Comparison of ENCODE assay signal across 18 cellular contexts in genomic region chr11:73411031-73411430, GRCh38. TPM values are rescaled to one million over a fixed set of nuclear protein-coding genes. Genes with fewer than 3 reads are reported as not detected.
DNase-seq lines count a peak whose midpoint lies in the region; ATAC-seq and TF ChIP-seq lines count a peak whose summit lies in the region.
"Had no signal": no experiment of that assay in that cellular context is flagged by ENCODE, and none has a peak within 500 bp of the region (broad histone marks: within the 10 kb centered on the region; RNA-seq: fewer than 3 reads in every experiment).

No MANE protein-coding gene starts in this region.

- H3K4me1 Mint-ChIP-seq in GM23338 (no peaks in the 10 kb centered on the region), mesothelial cell of epicardium (peaks cover 5% of the 10 kb centered on the region)
- peaks cover 16% of the 10 kb centered on the region for H3K4me1 Mint-ChIP-seq in stimulated activated effector memory CD8-positive, alpha-beta T cell treated with anti-CD3 and anti-CD28 coated beads, Interleukin-12 subunit alpha, Interleukin-12 subunit beta, amount 100 ng/mL, for 72 hours

- no peaks in the 10 kb centered on the region for H3K4me1 ChIP-seq in GM23338 (ENCODE audit: insufficient read depth)
- H3K4me1 ChIP-seq: A549 had no signal

- H3K27me3 ChIP-seq in GM23338 (ENCODE audit: insufficient read depth) (no peaks in the 10 kb centered on the region), dorsolateral prefrontal cortex (no peaks in the 10 kb centered on the region)

- H3K27me3 Mint-ChIP-seq in GM23338 (ENCODE audit: insufficient read depth, low read depth, poor library complexity): peaks cover 3% of the 10 kb centered on the region
- H3K27me3 Mint-ChIP-seq in mesothelial cell of epicardium (ENCODE audit: low read depth): no peaks in the 10 kb centered on the region
- H3K27me3 Mint-ChIP-seq: CD4-positive, CD25-positive, alpha-beta regulatory T cell had no signal

- no peak overlapping the region for H3K4me2 ChIP-seq in GM23338
- H3K4me2 ChIP-seq: A549 had no signal

- H3K9me3 Mint-ChIP-seq in GM23338: no peaks in the 10 kb centered on the region
- H3K9me3 Mint-ChIP-seq in stimulated activated effector memory CD8-positive, alpha-beta T cell treated with anti-CD3 and anti-CD28 coated beads, Interleukin-12 subunit alpha, Interleukin-12 subunit beta, amount 100 ng/mL, for 72 hours: no peaks in the 10 kb centered on the region
- no peaks in the 10 kb centered on the region for H3K9me3 Mint-ChIP-seq in mesothelial cell of epicardium
- H3K9me3 Mint-ChIP-seq: CD4-positive, CD25-positive, alpha-beta regulatory T cell had no signal

- H3K27ac ChIP-seq in GM23338 (ENCODE audit: low read depth) (no peak overlapping the region), dorsolateral prefrontal cortex (peak overlapping the region in 53 of 59 donors; percentile 5 to 96 (median 86))
- H3K27ac ChIP-seq: A549 had no signal

- intact Hi-C loops in dorsolateral prefrontal cortex (cut with DNase I): no loop called here

- H3K36me3 ChIP-seq in GM23338 (ENCODE audit: insufficient read depth): no peaks in the 10 kb centered on the region

- no peak overlapping the region for H3K27ac Mint-ChIP-seq in GM23338
- peak overlapping the region; percentile 43 for H3K27ac Mint-ChIP-seq in stimulated activated effector memory CD8-positive, alpha-beta T cell treated with anti-CD3 and anti-CD28 coated beads, Interleukin-12 subunit alpha, Interleukin-12 subunit beta, amount 100 ng/mL, for 72 hours
- no peak overlapping the region for H3K27ac Mint-ChIP-seq in mesothelial cell of epicardium

- no peaks in the 10 kb centered on the region for H3K79me2 ChIP-seq in GM23338 (replicated peaks; ENCODE audit: insufficient read depth)

- H2AFZ ChIP-seq in GM23338: no peak overlapping the region

- H3K9me2 ChIP-seq in GM23338 (ENCODE audit: insufficient read depth): no peaks in the 10 kb centered on the region

- H3K4me3 Mint-ChIP-seq in GM23338 (no peak overlapping the region), mesothelial cell of epicardium (no peak overlapping the region)
- no peak overlapping the region for H3K4me3 Mint-ChIP-seq in stimulated activated effector memory CD8-positive, alpha-beta T cell treated with anti-CD3 and anti-CD28 coated beads, Interleukin-12 subunit alpha, Interleukin-12 subunit beta, amount 100 ng/mL, for 72 hours
- H3K4me3 Mint-ChIP-seq: CD4-positive, CD25-positive, alpha-beta regulatory T cell had no signal

- no peak for TF ChIP-seq POLR2A in NB4 (IDR thresholded peaks at IDR 0.05; ENCODE audit: extremely low read depth, insufficient read length)

- H3K4me3 ChIP-seq in GM23338 (no peak overlapping the region), NB4 (ENCODE audit: low read depth, low read length) (no peak overlapping the region), dorsolateral prefrontal cortex (no peak overlapping the region)
- H3K4me3 ChIP-seq: A549 had no signal

- no peaks in the 10 kb centered on the region for H3F3A ChIP-seq in GM23338 (replicated peaks; ENCODE audit: low read depth)

- peaks cover 3% of the 10 kb centered on the region for H4K20me1 ChIP-seq in GM23338 (replicated peaks; ENCODE audit: insufficient read depth)

- peak; percentile 72 for ATAC-seq in GM23338
- peak; percentile 12 for ATAC-seq in stimulated activated effector memory CD8-positive, alpha-beta T cell treated with anti-CD3 and anti-CD28 coated beads, Interleukin-12 subunit alpha, Interleukin-12 subunit beta, amount 100 ng/mL, for 72 hours
- ATAC-seq: PC-3 had no signal

- TF ChIP-seq CTCF in GM23338 (conservative IDR thresholded peaks at IDR 0.05; ENCODE audit: low read depth in 2 of 2): no peak
- TF ChIP-seq CTCF in NB4 (IDR thresholded peaks at IDR 0.05; ENCODE audit: low read depth, low read length): peak; percentile 6
- no peak for TF ChIP-seq CTCF in dorsolateral prefrontal cortex (IDR thresholded peaks at IDR 0.05 in 54 of 56, conservative IDR thresholded peaks at IDR 0.05 in 2 of 56; ENCODE audit: low read depth in 1 of 56, partially characterized antibody in 56 of 56)
- no peak for TF ChIP-seq CTCF in mesothelial cell of epicardium (IDR thresholded peaks at IDR 0.05; ENCODE audit: unreplicated experiment)

- DNase-seq in GM23338 (ENCODE audit: low spot score) (no peak), NB4 (ENCODE audit: low read depth) (no peak), dorsolateral prefrontal cortex (no peak), mesothelial cell of epicardium (ENCODE audit: low spot score in 2 of 2, unreplicated experiment in 2 of 2) (no peak), DMS53 (lab: John Stamatoyannopoulos, UW) (no peak)
- DNase-seq in stimulated activated effector memory CD8-positive, alpha-beta T cell treated with anti-CD3 and anti-CD28 coated beads, Interleukin-12 subunit alpha, Interleukin-12 subunit beta, amount 100 ng/mL, for 72 hours (ENCODE audit: low spot score in 2 of 2): no peak
- DNase-seq in stimulated activated CD8-positive, alpha-beta memory T cell treated with anti-CD3 and anti-CD28 coated beads, Interleukin-4, amount 100 ng/mL, for 48 hours: no peak
- DNase-seq: CD4-positive, CD25-positive, alpha-beta regulatory T cell; DMS79 treated with DMSO at 0.1 percent for 48 hours; Kasumi-1; NCI-H1048; NCI-H1417 treated with DMSO at 0.1 percent for 48 hours; NCI-H187; NCI-H446 treated with DMSO at 0.1 percent for 48 hours; NCI-H526 treated with DMSO at 0.1 percent for 48 hours; PC-3; Right ventricle myocardium superior had no signal

- H3K36me3 Mint-ChIP-seq in GM23338 (ENCODE audit: low read depth): peaks cover 11% of the 10 kb centered on the region
- H3K36me3 Mint-ChIP-seq in stimulated activated effector memory CD8-positive, alpha-beta T cell treated with anti-CD3 and anti-CD28 coated beads, Interleukin-12 subunit alpha, Interleukin-12 subunit beta, amount 100 ng/mL, for 72 hours: peaks cover 37% of the 10 kb centered on the region
- peaks cover 21% of the 10 kb centered on the region for H3K36me3 Mint-ChIP-seq in mesothelial cell of epicardium

TF ChIP-seq in GM23338, 12 proteins besides CTCF, POLR2A, EP300 and RAD21 (continues in another document):
- TF ChIP-seq ETS1 (IDR thresholded peaks at IDR 0.05): no peak

RNA-seq across cellular contexts. Expression of gene RELT, which starts 34.8 kb away (rescaled TPM):
- 6.2 and 6.3 TPM in 2 replicates for total RNA-seq in GM23338 (2014; rRNA removed; shearing (Covaris generic))
- 2.0 and 2.1 TPM in 2 replicates for polyA plus RNA-seq in GM23338 (2016; fragmentation: Nextera tagmentation; extraction: Ambion mirVana)
- total RNA-seq in dorsolateral prefrontal cortex (10 to 100 TPM in 110 of 120 experiments, 1 to 10 TPM in 10; 8.6 to 36.1 (median 12.8) TPM), mesothelial cell of epicardium (5.1 to 5.4 TPM (median 5.3 TPM) in 3 replicates)
